ENCODE assay signal across 8 cellular contexts in genomic region chr20:2301164-2301622, GRCh38. TPM values are rescaled to one million over a fixed set of nuclear protein-coding genes. Genes with fewer than 3 reads are reported as not detected.
A peak's percentile ranks its signal among the peaks of the same experiment; 100 is the strongest.
DNase-seq lines count a peak whose midpoint lies in the region; ATAC-seq, FAIRE-seq and TF ChIP-seq lines count a peak whose summit lies in the region.

No MANE protein-coding gene starts in this region.

- peaks cover 5% of the 10 kb centered on the region for H3K27me3 Mint-ChIP-seq in osteocyte (ENCODE audit: unreplicated experiment)

- H3K27ac Mint-ChIP-seq in osteocyte (ENCODE audit: unreplicated experiment) = no peak overlapping the region

- FAIRE-seq in D721Med (lab: Jason Lieb, UNC) = no peak

- H3K36me3 Mint-ChIP-seq in osteocyte (ENCODE audit: unreplicated experiment) = no peaks in the 10 kb centered on the region

- no peak for TF ChIP-seq CTCF in GM13977 (IDR thresholded peaks at IDR 0.05; ENCODE audit: extremely low read depth, insufficient read depth, missing control alignments)
- no peak for TF ChIP-seq CTCF in D721Med (IDR thresholded peaks at IDR 0.05; ENCODE audit: insufficient read depth, missing control alignments)
- no peak for TF ChIP-seq CTCF in osteocyte (IDR thresholded peaks at IDR 0.05)

- H3K9me3 Mint-ChIP-seq in osteocyte (ENCODE audit: unreplicated experiment) = no peaks in the 10 kb centered on the region

- DNase-seq in GM13977 (ENCODE audit: low spot score) (peak; percentile 65), SIG-M5 treated with dmso at 0.1 percent for 504 hours (lab: John Stamatoyannopoulos, UW; ENCODE audit: unreplicated experiment) (peak; percentile 100), iris pigment epithelial cell (ENCODE audit: low read depth) (peak; percentile 9), D721Med (ENCODE audit: insufficient read length, low spot score) (no peak), NCI-H748 treated with DMSO at 0.1 percent for 48 hours (lab: John Stamatoyannopoulos, UW) (no peak), HT-29 (ENCODE audit: low spot score) (no peak), osteocyte (ENCODE audit: extremely low spot score, unreplicated experiment) (no peak)

- H3K4me3 Mint-ChIP-seq in osteocyte (ENCODE audit: unreplicated experiment) = no peak overlapping the region

- in situ Hi-C loops in GM13977 (cut with MboI; ENCODE audit: low pct_unique_long_range_greater_than_20kb, low sequenced_read_pairs, unreplicated experiment) = no loop called here

- ATAC-seq in HG02981 (IDR thresholded peaks at IDR 0.05; ENCODE audit: unreplicated experiment) = peak; percentile 65

- H3K4me1 Mint-ChIP-seq in osteocyte (ENCODE audit: unreplicated experiment) = peaks cover 2% of the 10 kb centered on the region

RNA-seq across cellular contexts. Expression of gene TGM3, which starts 5.4 kb away (rescaled TPM):
- total RNA-seq in HT-29 (2014; rRNA removed; shearing (Covaris generic)) = not detected in 2 replicates
- not detected in 2 replicates for total RNA-seq in osteocyte

Comparison
In these comparisons a context has a peak if more than half of its experiments do, and no peak if none do; other contexts are left out.
1. DNase-seq: peak in GM13977 (single experiment), SIG-M5 treated with dmso at 0.1 percent for 504 hours (single experiment) and iris pigment epithelial cell (single experiment); none in D721Med (single experiment), NCI-H748 treated with DMSO at 0.1 percent for 48 hours (single experiment), HT-29 (single experiment) and osteocyte (single experiment).